21 cellular contexts compared by ENCODE assay signal in the genomic region with DNA sequence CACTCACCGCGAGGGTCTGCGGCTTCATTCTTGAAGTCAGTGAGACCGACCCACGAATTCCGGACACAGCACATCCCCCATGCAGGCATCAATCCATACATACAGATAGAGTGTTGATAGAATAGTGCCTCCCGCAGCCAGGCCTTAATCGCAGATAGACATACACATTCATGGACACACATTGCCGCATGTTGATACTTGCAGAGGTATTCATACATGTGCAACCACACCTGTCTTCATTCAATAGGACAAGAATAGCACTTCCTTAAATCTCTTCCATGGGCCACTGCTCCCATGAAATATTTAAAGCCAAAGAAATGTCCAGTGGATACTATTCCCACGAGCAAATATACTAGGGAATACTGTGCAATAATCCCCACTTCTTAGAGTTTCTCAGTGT.
"Had no signal": no experiment of that assay in that cellular context is flagged by ENCODE, and none has a peak within 500 bp of the region (broad histone marks: within the 10 kb centered on the region; RNA-seq: fewer than 3 reads in every experiment).

No MANE protein-coding gene starts in this region.

- H3K36me3 ChIP-seq: colonic mucosa, esophagus squamous epithelium, left lung, neutrophil, right atrium auricular region, sigmoid colon, spleen, tibial artery had no signal

- H3K9me3 ChIP-seq: colonic mucosa, esophagus squamous epithelium, left lung, mucosa of descending colon, neutrophil, right atrium auricular region, sigmoid colon, spleen, testis, tibial artery had no signal

- H3K79me2 ChIP-seq: parathyroid adenoma had no signal

- H3K4me3 ChIP-seq: colonic mucosa, esophagus squamous epithelium, left lung, mucosa of descending colon, right atrium auricular region, sigmoid colon, spleen, tibial artery had no signal

- DNase-seq: colonic mucosa; effector CD8-positive, alpha-beta T cell; endodermal cell; esophagus squamous epithelium; head of caudate nucleus; kidney; left cardiac atrium; left lung; mesenchymal stem cell; mucosa of descending colon; naive B cell; sigmoid colon; spleen; stimulated activated CD4-positive, alpha-beta T cell treated with anti-CD3 and anti-CD28 coated beads, Interleukin-4, amount 100 ng/mL, for 4 hours; stimulated activated naive CD8-positive, alpha-beta T cell treated with anti-CD3 and anti-CD28 coated beads, Interleukin-15, Interleukin-2, amounts not matched to agents 100 U/mL and 50 U/mL, for 24 hours; substantia nigra; tibial artery had no signal

- H3K4me1 ChIP-seq: colonic mucosa, left lung, right atrium auricular region, sigmoid colon, spleen, testis, tibial artery had no signal

- H2AFZ ChIP-seq: parathyroid adenoma had no signal

- H3K27ac ChIP-seq: colonic mucosa, esophagus squamous epithelium, left lung, neutrophil, parathyroid adenoma, right atrium auricular region, sigmoid colon, spleen, testis, tibial artery had no signal

- H3K27me3 ChIP-seq: colonic mucosa, esophagus squamous epithelium, left lung, neutrophil, right atrium auricular region, sigmoid colon, spleen, testis, tibial artery had no signal
